ENCODE assay signal across 9 cellular contexts in the genomic region with DNA sequence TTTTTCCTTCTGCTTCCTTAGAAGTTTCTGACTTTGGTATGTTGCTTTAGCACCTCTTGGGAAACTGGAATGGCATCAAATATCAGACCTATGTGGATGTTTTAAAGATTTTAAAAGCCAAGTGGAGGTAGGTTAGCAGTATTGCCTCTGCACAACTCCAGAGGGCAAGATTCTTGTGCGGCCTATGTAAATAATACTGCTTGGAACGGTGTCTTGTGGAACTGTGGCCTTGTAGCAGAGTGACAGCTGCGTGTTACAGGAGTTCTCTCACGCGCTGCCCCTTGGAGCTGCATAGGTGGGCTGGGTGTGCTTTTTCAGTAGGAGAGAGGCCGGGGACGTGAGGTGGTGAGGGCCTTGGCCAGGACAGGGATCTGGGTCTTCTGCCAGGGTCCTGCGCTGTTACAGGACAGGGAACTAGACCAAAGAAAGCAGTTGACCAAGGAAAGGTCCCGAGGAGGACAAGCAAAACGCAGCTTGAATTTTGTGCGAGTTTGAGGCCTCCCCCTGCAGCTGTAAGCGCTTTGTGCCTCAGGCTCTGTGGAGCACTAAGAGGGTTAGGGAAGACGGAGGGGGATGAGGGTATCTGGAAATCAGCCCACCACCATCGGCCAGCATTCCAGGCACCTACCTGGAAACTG. TPM values are rescaled to one million over a fixed set of nuclear protein-coding genes. Genes with fewer than 3 reads are reported as not detected.
A peak's percentile ranks its signal among the peaks of the same experiment; 100 is the strongest.
DNase-seq lines count a peak whose midpoint lies in the region; ATAC-seq and TF ChIP-seq lines count a peak whose summit lies in the region.
"Had no signal": no experiment of that assay in that cellular context is flagged by ENCODE, and none has a peak within 500 bp of the region (broad histone marks: within the 10 kb centered on the region; RNA-seq: fewer than 3 reads in every experiment).

No MANE protein-coding gene starts in this region.

- TF ChIP-seq EP300 in transverse colon (IDR thresholded peaks at IDR 0.05; ENCODE audit: low read depth): no peak

- intact Hi-C loops in activated naive CD4-positive, alpha-beta T cell treated with anti-CD3 and anti-CD28 coated beads for 36 hours (cut with micrococcal nuclease): loop anchor here (2.0 to 5.0 kb wide), 2 partner anchors 256 to 329 kb away; a partner anchor contains a TSS
- intact Hi-C loops in transverse colon (cut with DNase I; ENCODE audit: low total_unique reads): no loop called here

- ATAC-seq in memory B cell (ENCODE audit: low read depth) (no peak), GM21528 (IDR thresholded peaks at IDR 0.05; ENCODE audit: low FRiP score, unreplicated experiment) (no peak)

- no peaks in the 10 kb centered on the region for H3K27me3 ChIP-seq in transverse colon

- H3K4me1 Mint-ChIP-seq in activated naive CD4-positive, alpha-beta T cell treated with anti-CD3 and anti-CD28 coated beads for 36 hours (ENCODE audit: low read depth): peaks cover 44% of the 10 kb centered on the region
- peaks cover 26% of the 10 kb centered on the region for H3K4me1 Mint-ChIP-seq in memory B cell

- no peaks in the 10 kb centered on the region for H3K9me3 Mint-ChIP-seq in activated naive CD4-positive, alpha-beta T cell treated with anti-CD3 and anti-CD28 coated beads for 36 hours
- H3K9me3 Mint-ChIP-seq in memory B cell: no peaks in the 10 kb centered on the region

- no peaks in the 10 kb centered on the region for H3K36me3 Mint-ChIP-seq in activated naive CD4-positive, alpha-beta T cell treated with anti-CD3 and anti-CD28 coated beads for 36 hours (ENCODE audit: low read depth)
- H3K36me3 Mint-ChIP-seq in memory B cell: peaks cover 5% of the 10 kb centered on the region

- in situ Hi-C loops in astrocyte of the spinal cord (cut with HindIII; ENCODE audit: low sequenced_read_pairs) (no loop called here), transverse colon (cut with MboI; ENCODE audit: low pct_ligation_motif_present in 1 of 4, low pct_unique_long_range_greater_than_20kb in 1 of 4, low sequenced_read_pairs in 3 of 4) (no loop called here)

- H3K27me3 Mint-ChIP-seq in activated naive CD4-positive, alpha-beta T cell treated with anti-CD3 and anti-CD28 coated beads for 36 hours (ENCODE audit: low read depth): no peaks in the 10 kb centered on the region
- no peaks in the 10 kb centered on the region for H3K27me3 Mint-ChIP-seq in memory B cell

- no peak for DNase-seq in activated naive CD4-positive, alpha-beta T cell treated with anti-CD3 and anti-CD28 coated beads for 36 hours
- DNase-seq in activated naive CD4-positive, alpha-beta T cell treated with Interleukin-2 at 50 U/mL for 16 hours: no peak
- DNase-seq in astrocyte of the spinal cord (ENCODE audit: low read depth, low spot score): no peak
- no peak for DNase-seq in memory B cell (ENCODE audit: low spot score in 2 of 2)
- no peak for DNase-seq in transverse colon
- DNase-seq in NK-92 treated with Interleukin-12 subunit alpha and Interleukin-12 subunit beta, amount 100 ng/mL, for 24 hours (lab: John Stamatoyannopoulos, UW): no peak
- no peak for DNase-seq in superior temporal gyrus (ENCODE audit: extremely low spot score)
- DNase-seq: DMS153 had no signal

- TF ChIP-seq POLR2A in transverse colon (IDR thresholded peaks at IDR 0.05): no peak

- peak overlapping the region; percentile 54 for H3K4me3 ChIP-seq in astrocyte of the spinal cord (ENCODE audit: low read depth, low read length)
- peak overlapping the region in 3 of 4 donors; percentile 77 to 96 (median 83) for H3K4me3 ChIP-seq in transverse colon

- H3K27ac Mint-ChIP-seq in activated naive CD4-positive, alpha-beta T cell treated with anti-CD3 and anti-CD28 coated beads for 36 hours: no peak overlapping the region
- peak overlapping the region; percentile 83 for H3K27ac Mint-ChIP-seq in memory B cell

- TF ChIP-seq CTCF in astrocyte of the spinal cord (IDR thresholded peaks at IDR 0.05; ENCODE audit: low read depth, low read length) (no peak), transverse colon (IDR thresholded peaks at IDR 0.05) (no peak)

- H3K9me3 ChIP-seq in transverse colon: no peaks in the 10 kb centered on the region

- H3K4me3 Mint-ChIP-seq in activated naive CD4-positive, alpha-beta T cell treated with anti-CD3 and anti-CD28 coated beads for 36 hours: peak overlapping the region; percentile 93
- peak overlapping the region; percentile 89 for H3K4me3 Mint-ChIP-seq in memory B cell

- H3K36me3 ChIP-seq in transverse colon: no peaks in the 10 kb centered on the region

- 64 to 75% methylated on average over 4 to 14 of the region's 14 CpGs for WGBS in transverse colon (ENCODE audit: low coverage in 1 of 2), 2 donors

- peak overlapping the region; percentile 93 to 97 (median 96) for H3K27ac ChIP-seq in transverse colon

- CTCF ChIA-PET in activated naive CD4-positive, alpha-beta T cell treated with anti-CD3 and anti-CD28 coated beads for 36 hours (lab: Charles Lee): interaction anchor here (0.7 kb wide), 1 partner anchor 157 kb away, joined by 3 read pairs; no protein-coding TSS in a partner anchor

- peaks cover 11 to 28% (median 23%) of the 10 kb centered on the region in 4 donors for H3K4me1 ChIP-seq in transverse colon

RNA-seq across cellular contexts. Expression of a gene that starts 1.5 kb away (rescaled TPM):
- 1 to 10 TPM; 8.3 to 8.6 TPM for total RNA-seq in activated naive CD4-positive, alpha-beta T cell treated with anti-CD3 and anti-CD28 coated beads for 36 hours
- total RNA-seq in transverse colon: 10 to 100 TPM; 15.7 to 41.3 (median 34.2) TPM
